In genomic region chr18:54946149-54946581, GRCh38 we compare ENCODE assay signal across 8 cellular contexts.
DNase-seq lines count a peak whose midpoint lies in the region; ATAC-seq and TF ChIP-seq lines count a peak whose summit lies in the region.

No MANE protein-coding gene starts in this region.

- peak overlapping the region in 2 of 3 experiments; percentile 33 to 43 for H3K4me3 Mint-ChIP-seq in nephron

- TF ChIP-seq CTCF in choroid plexus epithelial cell (conservative IDR thresholded peaks at IDR 0.05; ENCODE audit: low read depth, low read length) (no peak), nephron (IDR thresholded peaks at IDR 0.05; ENCODE audit: unreplicated experiment in 3 of 3) (no peak), foreskin fibroblast (IDR thresholded peaks at IDR 0.05; ENCODE audit: low read depth, low read length) (no peak)

- H3K27ac Mint-ChIP-seq in nephron = peak overlapping the region in 1 of 3 experiments; percentile 19

- H3K4me1 Mint-ChIP-seq in nephron = peaks cover 5% of the 10 kb centered on the region

- no peaks in the 10 kb centered on the region for H3K9me3 Mint-ChIP-seq in nephron

- peaks cover 19% of the 10 kb centered on the region for H3K27me3 Mint-ChIP-seq in nephron (ENCODE audit: low read depth)

- ATAC-seq in HG03025 (IDR thresholded peaks at IDR 0.05; ENCODE audit: low FRiP score, unreplicated experiment) = peak; percentile 76

- H3K36me3 Mint-ChIP-seq in nephron (ENCODE audit: low read depth) = no peaks in the 10 kb centered on the region

- peak overlapping the region; percentile 52 for H3K4me3 ChIP-seq in choroid plexus epithelial cell (ENCODE audit: low read depth, low read length)
- peak overlapping the region in 1 of 2 donors; percentile 19 for H3K4me3 ChIP-seq in foreskin fibroblast (ENCODE audit: low read depth in 1 of 2, low read length in 2 of 2)

- DNase-seq in stimulated activated CD4-positive, alpha-beta T cell treated with anti-CD3 and anti-CD28 coated beads, Interleukin-15, amount 100 ng/mL, for 24 hours = peak; percentile 9
- no peak for DNase-seq in stimulated activated CD4-positive, alpha-beta T cell treated with anti-CD3 and anti-CD28 coated beads, Interleukin-1b, Interleukin-23, amount 100 ng/mL, for 48 hours
- peak; percentile 64 for DNase-seq in OCI-M2 (lab: John Stamatoyannopoulos, UW; ENCODE audit: unreplicated experiment)
- DNase-seq in choroid plexus epithelial cell (ENCODE audit: low read depth) = peak; percentile 53
- DNase-seq in hippocampal formation (lab: John Stamatoyannopoulos, UW) = no peak
- no peak for DNase-seq in foreskin fibroblast

Comparison
In these comparisons a context has a peak if more than half of its experiments do, and no peak if none do; other contexts are left out.
1. DNase-seq: peak in stimulated activated CD4-positive, alpha-beta T cell treated with anti-CD3 and anti-CD28 coated beads, Interleukin-15, amount 100 ng/mL, for 24 hours (single experiment), OCI-M2 (single experiment) and choroid plexus epithelial cell (single experiment); none in stimulated activated CD4-positive, alpha-beta T cell treated with anti-CD3 and anti-CD28 coated beads, Interleukin-1b, Interleukin-23, amount 100 ng/mL, for 48 hours (single experiment), hippocampal formation (0 of 2) and foreskin fibroblast (0 of 2).